ENCODE assay signal across 2 cellular contexts in the genomic region with DNA sequence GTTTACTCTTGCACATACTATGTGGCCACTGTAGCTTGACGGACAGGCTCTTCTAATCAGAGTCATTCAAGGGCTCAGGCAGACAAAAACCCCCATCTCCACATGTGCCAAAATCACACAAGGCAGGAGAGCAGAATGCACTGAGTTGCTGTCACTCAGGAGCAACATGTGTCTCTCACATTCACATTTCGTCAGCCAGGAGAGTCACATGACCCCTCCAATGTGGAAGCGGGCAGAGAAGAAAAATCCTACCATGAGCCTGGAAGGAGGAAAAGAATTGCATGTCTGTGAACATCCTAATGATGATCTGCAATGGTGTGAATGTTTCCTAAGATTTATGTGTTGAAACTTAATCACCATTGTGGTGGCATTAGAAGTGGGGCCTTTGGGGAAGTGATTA.
TF ChIP-seq lines count a peak whose summit lies in the region.

No MANE protein-coding gene starts in this region.

TF ChIP-seq in HEK293, 187 proteins besides CTCF, POLR2A, EP300 and RAD21 (continued from another document):
- TF ChIP-seq SCRT2 (tag by site-specific recombination; IDR thresholded peaks at IDR 0.05), result peak; percentile 66; the same call in 1 of the 2 replicates
- no peak for TF ChIP-seq BCL11B (tag by site-specific recombination; IDR thresholded peaks at IDR 0.05; ENCODE audit: low read depth)
- no peak for TF ChIP-seq ZNF19 (tag by site-specific recombination; IDR thresholded peaks at IDR 0.05; ENCODE audit: low read depth)

TF ChIP-seq in K562, 482 proteins besides CTCF, POLR2A, EP300 and RAD21 (continued from another document):
- TF ChIP-seq, protein P1, sequence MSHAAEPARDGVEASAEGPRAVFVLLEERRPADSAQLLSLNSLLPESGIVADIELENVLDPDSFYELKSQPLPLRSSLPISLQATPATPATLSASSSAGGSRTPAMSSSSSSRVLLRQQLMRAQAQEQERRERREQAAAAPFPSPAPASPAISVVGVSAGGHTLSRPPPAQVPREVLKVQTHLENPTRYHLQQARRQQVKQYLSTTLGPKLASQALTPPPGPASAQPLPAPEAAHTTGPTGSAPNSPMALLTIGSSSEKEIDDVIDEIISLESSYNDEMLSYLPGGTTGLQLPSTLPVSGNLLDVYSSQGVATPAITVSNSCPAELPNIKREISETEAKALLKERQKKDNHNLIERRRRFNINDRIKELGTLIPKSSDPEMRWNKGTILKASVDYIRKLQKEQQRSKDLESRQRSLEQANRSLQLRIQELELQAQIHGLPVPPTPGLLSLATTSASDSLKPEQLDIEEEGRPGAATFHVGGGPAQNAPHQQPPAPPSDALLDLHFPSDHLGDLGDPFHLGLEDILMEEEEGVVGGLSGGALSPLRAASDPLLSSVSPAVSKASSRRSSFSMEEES (CRISPR knock-in tag; IDR thresholded peaks at IDR 0.05), result peak; percentile 75
- TF ChIP-seq ZEB2 (IDR thresholded peaks at IDR 0.05), result no peak
- no peak for TF ChIP-seq TARDBP (IDR thresholded peaks at IDR 0.05)
- TF ChIP-seq, protein P2, sequence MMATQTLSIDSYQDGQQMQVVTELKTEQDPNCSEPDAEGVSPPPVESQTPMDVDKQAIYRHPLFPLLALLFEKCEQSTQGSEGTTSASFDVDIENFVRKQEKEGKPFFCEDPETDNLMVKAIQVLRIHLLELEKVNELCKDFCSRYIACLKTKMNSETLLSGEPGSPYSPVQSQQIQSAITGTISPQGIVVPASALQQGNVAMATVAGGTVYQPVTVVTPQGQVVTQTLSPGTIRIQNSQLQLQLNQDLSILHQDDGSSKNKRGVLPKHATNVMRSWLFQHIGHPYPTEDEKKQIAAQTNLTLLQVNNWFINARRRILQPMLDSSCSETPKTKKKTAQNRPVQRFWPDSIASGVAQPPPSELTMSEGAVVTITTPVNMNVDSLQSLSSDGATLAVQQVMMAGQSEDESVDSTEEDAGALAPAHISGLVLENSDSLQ (IDR thresholded peaks at IDR 0.05), result peak; percentile 38
